ENCODE assay signal across 12 cellular contexts in genomic region chr15:91965501-91966180, GRCh38.
DNase-seq lines count a peak whose midpoint lies in the region; ATAC-seq and TF ChIP-seq lines count a peak whose summit lies in the region.
"Had no signal": no experiment of that assay in that cellular context is flagged by ENCODE, and none has a peak within 500 bp of the region (broad histone marks: within the 10 kb centered on the region; RNA-seq: fewer than 3 reads in every experiment).

No MANE protein-coding gene starts in this region.

- peaks cover 5% of the 10 kb centered on the region for H3K36me3 Mint-ChIP-seq in HFFc6 (ENCODE audit: low read depth)

- 76 to 78% methylated on average over 6 to 8 of the region's 8 CpGs for WGBS in transverse colon (ENCODE audit: low coverage in 1 of 2), 2 donors

- H3K27ac Mint-ChIP-seq in HFFc6: peak overlapping the region; percentile 84
- H3K27ac Mint-ChIP-seq: activated naive CD8-positive, alpha-beta T cell had no signal

- H3K27me3 ChIP-seq in kidney epithelial cell (ENCODE audit: control insufficient read depth, insufficient read depth, low read length) (no peaks in the 10 kb centered on the region), transverse colon (no peaks in the 10 kb centered on the region), HAP-1 (ENCODE audit: low read depth) (no peaks in the 10 kb centered on the region)
- H3K27me3 ChIP-seq: ovary had no signal

- peaks cover 47% of the 10 kb centered on the region for H3K4me1 Mint-ChIP-seq in HFFc6 (ENCODE audit: low read depth)

- no peak for ATAC-seq in GM21367 (IDR thresholded peaks at IDR 0.05; ENCODE audit: unreplicated experiment)

- H3K4me1 ChIP-seq in transverse colon (no peaks in the 10 kb centered on the region), HAP-1 (no peaks in the 10 kb centered on the region)

- no peak for TF ChIP-seq POLR2A in transverse colon (IDR thresholded peaks at IDR 0.05)

- TF ChIP-seq EP300 in transverse colon (IDR thresholded peaks at IDR 0.05; ENCODE audit: low read depth): no peak

- H3K27me3 Mint-ChIP-seq in HFFc6 (ENCODE audit: insufficient read depth): peaks cover 3% of the 10 kb centered on the region; the same call in 1 of the 2 replicates
- H3K27me3 Mint-ChIP-seq: activated naive CD8-positive, alpha-beta T cell; CD8-positive, alpha-beta memory T cell had no signal

- no peaks in the 10 kb centered on the region for H3K9me3 ChIP-seq in transverse colon
- H3K9me3 ChIP-seq in HAP-1: no peaks in the 10 kb centered on the region
- H3K9me3 ChIP-seq: ovary had no signal

- H3K36me3 ChIP-seq in kidney epithelial cell (ENCODE audit: control insufficient read depth, insufficient read depth, low read length) (no peaks in the 10 kb centered on the region), transverse colon (no peaks in the 10 kb centered on the region), HAP-1 (replicated peaks) (no peaks in the 10 kb centered on the region)
- H3K36me3 ChIP-seq: ovary had no signal

- no peak overlapping the region for H3K27ac ChIP-seq in transverse colon
- H3K27ac ChIP-seq: ovary had no signal

- H3K4me3 ChIP-seq in kidney epithelial cell (ENCODE audit: low read depth, low read length): no peak overlapping the region
- H3K4me3 ChIP-seq in transverse colon: no peak overlapping the region
- no peak overlapping the region for H3K4me3 ChIP-seq in HAP-1
- H3K4me3 ChIP-seq: ovary had no signal

- intact Hi-C loops in transverse colon (cut with DNase I; ENCODE audit: low total_unique reads): no loop called here

- in situ Hi-C loops in transverse colon (cut with MboI; ENCODE audit: low pct_ligation_motif_present in 1 of 4, low pct_unique_long_range_greater_than_20kb in 1 of 4, low sequenced_read_pairs in 3 of 4) (loop anchor here in 1 of 4 donors (25.0 kb wide), 1 partner anchor 103 kb away; the partner anchor contains the start of gene SLCO3A1), HAP-1 (cut with MboI; ENCODE audit: low sequenced_read_pairs) (no loop called here)

- H3K4me3 Mint-ChIP-seq in HFFc6: peak overlapping the region; percentile 79
- H3K4me3 Mint-ChIP-seq: activated naive CD8-positive, alpha-beta T cell had no signal

- peak; percentile 74 for DNase-seq in AG08395 (ENCODE audit: low spot score)
- peak; percentile 54 for DNase-seq in HFFc6
- peak; percentile 92 for DNase-seq in astrocyte of the hippocampus (ENCODE audit: low read depth, low spot score)
- peak; percentile 58 for DNase-seq in kidney epithelial cell (ENCODE audit: low read depth)
- no peak for DNase-seq in transverse colon
- DNase-seq in hippocampal formation (lab: John Stamatoyannopoulos, UW): no peak
- no peak for DNase-seq in HAP-1 (ENCODE audit: low spot score in 2 of 2)
- DNase-seq: NCI-H1436 treated with DMSO at 0.1 percent for 48 hours, ovary had no signal

- H3K9me3 Mint-ChIP-seq in HFFc6: peaks cover 4% of the 10 kb centered on the region; the same call in 1 of the 2 replicates
- H3K9me3 Mint-ChIP-seq: CD8-positive, alpha-beta memory T cell had no signal

- no peak for TF ChIP-seq CTCF in HFFc6 (IDR thresholded peaks at IDR 0.05)
- no peak for TF ChIP-seq CTCF in kidney epithelial cell (IDR thresholded peaks at IDR 0.05; ENCODE audit: insufficient read depth, low read length, poor library complexity, severe bottlenecking)
- TF ChIP-seq CTCF in transverse colon (IDR thresholded peaks at IDR 0.05): no peak

Comparison
In these comparisons a context has a peak if more than half of its experiments do, and no peak if none do; other contexts are left out.
1. DNase-seq: peak in AG08395 (single experiment), HFFc6 (single experiment), astrocyte of the hippocampus (single experiment) and kidney epithelial cell (single experiment); none in transverse colon (single experiment), hippocampal formation (0 of 2) and HAP-1 (0 of 2).